ENCODE assay signal across 1 cellular context in the genomic region with DNA sequence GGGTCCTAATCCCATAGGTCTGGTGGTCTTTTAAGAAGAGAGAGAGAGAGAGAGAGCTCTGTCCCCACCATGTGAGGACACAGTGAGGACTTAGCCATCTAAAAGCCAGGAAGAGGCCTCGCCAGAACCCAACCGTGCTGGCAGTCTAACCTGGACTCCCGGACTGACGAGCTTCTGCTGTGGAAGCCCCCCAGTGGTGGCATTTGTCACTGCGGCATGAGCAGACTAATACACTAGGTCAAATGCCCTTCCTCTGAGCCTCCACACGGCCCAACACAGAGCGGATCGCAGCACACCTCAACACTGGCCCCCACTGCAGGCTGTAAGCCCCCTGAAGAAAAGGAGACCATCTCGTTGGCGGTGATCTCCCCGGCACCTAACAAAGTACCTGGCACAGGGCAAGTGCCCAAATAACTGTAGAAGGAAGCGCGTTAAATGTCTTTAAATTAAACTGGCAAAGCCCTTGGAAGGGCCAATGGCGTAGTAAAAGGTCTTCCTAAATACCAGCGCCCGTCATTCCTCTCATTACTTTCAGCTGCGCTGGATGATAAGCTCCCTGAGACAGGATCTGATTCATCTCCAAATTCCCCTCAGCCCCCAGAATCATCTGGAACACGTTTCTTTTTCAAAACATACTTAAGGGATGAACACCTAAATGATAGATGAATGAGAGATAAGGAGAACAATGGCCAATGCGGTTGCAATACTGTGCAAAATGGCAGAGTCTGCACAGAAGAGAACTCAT.
TF ChIP-seq lines count a peak whose summit lies in the region.

No MANE protein-coding gene starts in this region.

TF ChIP-seq in HepG2, 621 proteins besides CTCF, POLR2A, EP300 and RAD21 (continued from another document and continues in another):
- TF ChIP-seq, protein P1, sequence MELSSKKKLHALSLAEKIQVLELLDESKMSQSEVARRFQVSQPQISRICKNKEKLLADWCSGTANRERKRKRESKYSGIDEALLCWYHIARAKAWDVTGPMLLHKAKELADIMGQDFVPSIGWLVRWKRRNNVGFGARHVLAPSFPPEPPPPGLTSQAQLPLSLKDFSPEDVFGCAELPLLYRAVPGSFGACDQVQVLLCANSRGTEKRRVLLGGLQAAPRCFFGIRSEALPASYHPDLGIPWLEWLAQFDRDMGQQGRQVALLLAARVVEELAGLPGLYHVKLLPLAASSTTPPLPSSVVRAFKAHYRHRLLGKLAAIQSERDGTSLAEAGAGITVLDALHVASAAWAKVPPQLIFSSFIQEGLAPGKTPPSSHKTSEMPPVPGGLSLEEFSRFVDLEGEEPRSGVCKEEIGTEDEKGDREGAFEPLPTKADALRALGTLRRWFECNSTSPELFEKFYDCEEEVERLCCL (CRISPR knock-in tag; IDR thresholded peaks at IDR 0.05; ENCODE audit: borderline replicate concordance) = no peak
- TF ChIP-seq ZNF782 (CRISPR knock-in tag; IDR thresholded peaks at IDR 0.05; ENCODE audit: borderline replicate concordance) (no peak), ZNF607 (CRISPR knock-in tag; IDR thresholded peaks at IDR 0.05; ENCODE audit: borderline replicate concordance) (no peak), ZNF143 (CRISPR knock-in tag; IDR thresholded peaks at IDR 0.05) (no peak), MEIS2 (CRISPR knock-in tag; IDR thresholded peaks at IDR 0.05) (no peak), SAP130 (CRISPR knock-in tag; IDR thresholded peaks at IDR 0.05; ENCODE audit: low read depth) (no peak), STAG1 (CRISPR knock-in tag; IDR thresholded peaks at IDR 0.05) (peak; percentile 77), ELF4 (CRISPR knock-in tag; IDR thresholded peaks at IDR 0.05; ENCODE audit: borderline replicate concordance) (no peak), JARID2 (CRISPR knock-in tag; IDR thresholded peaks at IDR 0.05; ENCODE audit: insufficient replicate concordance) (no peak), RBAK (CRISPR knock-in tag; IDR thresholded peaks at IDR 0.05) (peak; percentile 93), ZMYM2 (CRISPR knock-in tag; IDR thresholded peaks at IDR 0.05) (no peak), XBP1 (CRISPR knock-in tag; IDR thresholded peaks at IDR 0.05) (no peak), ZNF232 (CRISPR knock-in tag; IDR thresholded peaks at IDR 0.05; ENCODE audit: borderline replicate concordance) (no peak), SALL1 (CRISPR knock-in tag; IDR thresholded peaks at IDR 0.05) (peak; percentile 49), PRPF4 (IDR thresholded peaks at IDR 0.05; ENCODE audit: low read depth, low read length, poor library complexity, severe bottlenecking) (no peak), LCORL (IDR thresholded peaks at IDR 0.05) (no peak), LCORL (CRISPR knock-in tag; IDR thresholded peaks at IDR 0.05) (no peak), ZNF501 (CRISPR knock-in tag; IDR thresholded peaks at IDR 0.05) (peak; percentile 60; the same call in 1 of the 2 replicates), CCAR2 (optimal IDR thresholded peaks at IDR 0.05; ENCODE audit: low read depth, low read length) (no peak), ZNF230 (CRISPR knock-in tag; IDR thresholded peaks at IDR 0.05) (no peak), KDM2A (CRISPR knock-in tag; IDR thresholded peaks at IDR 0.05; ENCODE audit: borderline replicate concordance, low read depth) (no peak; the same call in 1 of the 2 replicates), NAIF1 (CRISPR knock-in tag; IDR thresholded peaks at IDR 0.05; ENCODE audit: borderline replicate concordance) (no peak), HMG20B (CRISPR knock-in tag; conservative IDR thresholded peaks at IDR 0.05) (no peak), ZNF777 (CRISPR knock-in tag; IDR thresholded peaks at IDR 0.05) (no peak), ZNF343 (CRISPR knock-in tag; IDR thresholded peaks at IDR 0.05) (no peak), ZNF773 (CRISPR knock-in tag; IDR thresholded peaks at IDR 0.05; ENCODE audit: borderline replicate concordance) (no peak), ZNF839 (CRISPR knock-in tag; IDR thresholded peaks at IDR 0.05; ENCODE audit: borderline replicate concordance) (no peak), ZNF678 (CRISPR knock-in tag; IDR thresholded peaks at IDR 0.05) (no peak), KMT2B (CRISPR knock-in tag; IDR thresholded peaks at IDR 0.05) (no peak), BCL6 (CRISPR knock-in tag; IDR thresholded peaks at IDR 0.05) (0 out of 2 replicates have a peak, but pooled peaks have one; percentile 21), PRMT3 (CRISPR knock-in tag; IDR thresholded peaks at IDR 0.05; ENCODE audit: borderline replicate concordance, low read depth) (no peak), SP2 (CRISPR knock-in tag; IDR thresholded peaks at IDR 0.05) (no peak), POLR2AphosphoS2 (IDR thresholded peaks at IDR 0.05; ENCODE audit: low read depth, low read length) (no peak), ZNF546 (CRISPR knock-in tag; conservative IDR thresholded peaks at IDR 0.05) (no peak), HDAC2 (CRISPR knock-in tag; IDR thresholded peaks at IDR 0.05) (no peak), HOXA3 (CRISPR knock-in tag; IDR thresholded peaks at IDR 0.05) (peak; percentile 16; the same call in 1 of the 2 replicates), TBX2 (CRISPR knock-in tag; IDR thresholded peaks at IDR 0.05; ENCODE audit: borderline replicate concordance) (peak; percentile 20; the same call in 1 of the 2 replicates), ZBTB1 (CRISPR knock-in tag; IDR thresholded peaks at IDR 0.05; ENCODE audit: borderline replicate concordance) (no peak), ZSCAN9 (CRISPR knock-in tag; IDR thresholded peaks at IDR 0.05; ENCODE audit: borderline replicate concordance) (no peak), PAX8 (CRISPR knock-in tag; IDR thresholded peaks at IDR 0.05; ENCODE audit: borderline replicate concordance) (no peak), ZNF12 (CRISPR knock-in tag; IDR thresholded peaks at IDR 0.05) (peak; percentile 95), TEAD3 (CRISPR knock-in tag; optimal IDR thresholded peaks at IDR 0.05; ENCODE audit: borderline replicate concordance) (peak; percentile 63), ZNF709 (CRISPR knock-in tag; IDR thresholded peaks at IDR 0.05) (no peak), ZNF572 (CRISPR knock-in tag; IDR thresholded peaks at IDR 0.05) (no peak), ZMYM3 (CRISPR knock-in tag; IDR thresholded peaks at IDR 0.05) (no peak)
- TF ChIP-seq, protein P2, sequence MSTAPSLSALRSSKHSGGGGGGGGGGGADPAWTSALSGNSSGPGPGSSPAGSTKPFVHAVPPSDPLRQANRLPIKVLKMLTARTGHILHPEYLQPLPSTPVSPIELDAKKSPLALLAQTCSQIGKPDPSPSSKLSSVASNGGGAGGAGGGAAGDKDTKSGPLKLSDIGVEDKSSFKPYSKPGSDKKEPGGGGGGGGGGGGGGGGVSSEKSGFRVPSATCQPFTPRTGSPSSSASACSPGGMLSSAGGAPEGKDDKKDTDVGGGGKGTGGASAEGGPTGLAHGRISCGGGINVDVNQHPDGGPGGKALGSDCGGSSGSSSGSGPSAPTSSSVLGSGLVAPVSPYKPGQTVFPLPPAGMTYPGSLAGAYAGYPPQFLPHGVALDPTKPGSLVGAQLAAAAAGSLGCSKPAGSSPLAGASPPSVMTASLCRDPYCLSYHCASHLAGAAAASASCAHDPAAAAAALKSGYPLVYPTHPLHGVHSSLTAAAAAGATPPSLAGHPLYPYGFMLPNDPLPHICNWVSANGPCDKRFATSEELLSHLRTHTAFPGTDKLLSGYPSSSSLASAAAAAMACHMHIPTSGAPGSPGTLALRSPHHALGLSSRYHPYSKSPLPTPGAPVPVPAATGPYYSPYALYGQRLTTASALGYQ (CRISPR knock-in tag; IDR thresholded peaks at IDR 0.05) = no peak
- TF ChIP-seq, protein P3, sequence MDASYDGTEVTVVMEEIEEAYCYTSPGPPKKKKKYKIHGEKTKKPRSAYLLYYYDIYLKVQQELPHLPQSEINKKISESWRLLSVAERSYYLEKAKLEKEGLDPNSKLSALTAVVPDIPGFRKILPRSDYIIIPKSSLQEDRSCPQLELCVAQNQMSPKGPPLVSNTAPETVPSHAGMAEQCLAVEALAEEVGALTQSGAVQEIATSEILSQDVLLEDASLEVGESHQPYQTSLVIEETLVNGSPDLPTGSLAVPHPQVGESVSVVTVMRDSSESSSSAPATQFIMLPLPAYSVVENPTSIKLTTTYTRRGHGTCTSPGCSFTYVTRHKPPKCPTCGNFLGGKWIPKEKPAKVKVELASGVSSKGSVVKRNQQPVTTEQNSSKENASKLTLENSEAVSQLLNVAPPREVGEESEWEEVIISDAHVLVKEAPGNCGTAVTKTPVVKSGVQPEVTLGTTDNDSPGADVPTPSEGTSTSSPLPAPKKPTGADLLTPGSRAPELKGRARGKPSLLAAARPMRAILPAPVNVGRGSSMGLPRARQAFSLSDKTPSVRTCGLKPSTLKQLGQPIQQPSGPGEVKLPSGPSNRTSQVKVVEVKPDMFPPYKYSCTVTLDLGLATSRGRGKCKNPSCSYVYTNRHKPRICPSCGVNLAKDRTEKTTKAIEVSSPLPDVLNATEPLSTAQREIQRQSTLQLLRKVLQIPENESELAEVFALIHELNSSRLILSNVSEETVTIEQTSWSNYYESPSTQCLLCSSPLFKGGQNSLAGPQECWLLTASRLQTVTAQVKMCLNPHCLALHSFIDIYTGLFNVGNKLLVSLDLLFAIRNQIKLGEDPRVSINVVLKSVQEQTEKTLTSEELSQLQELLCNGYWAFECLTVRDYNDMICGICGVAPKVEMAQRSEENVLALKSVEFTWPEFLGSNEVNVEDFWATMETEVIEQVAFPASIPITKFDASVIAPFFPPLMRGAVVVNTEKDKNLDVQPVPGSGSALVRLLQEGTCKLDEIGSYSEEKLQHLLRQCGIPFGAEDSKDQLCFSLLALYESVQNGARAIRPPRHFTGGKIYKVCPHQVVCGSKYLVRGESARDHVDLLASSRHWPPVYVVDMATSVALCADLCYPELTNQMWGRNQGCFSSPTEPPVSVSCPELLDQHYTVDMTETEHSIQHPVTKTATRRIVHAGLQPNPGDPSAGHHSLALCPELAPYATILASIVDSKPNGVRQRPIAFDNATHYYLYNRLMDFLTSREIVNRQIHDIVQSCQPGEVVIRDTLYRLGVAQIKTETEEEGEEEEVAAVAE (CRISPR knock-in tag; IDR thresholded peaks at IDR 0.05; ENCODE audit: borderline replicate concordance) = no peak
- TF ChIP-seq, protein P4, sequence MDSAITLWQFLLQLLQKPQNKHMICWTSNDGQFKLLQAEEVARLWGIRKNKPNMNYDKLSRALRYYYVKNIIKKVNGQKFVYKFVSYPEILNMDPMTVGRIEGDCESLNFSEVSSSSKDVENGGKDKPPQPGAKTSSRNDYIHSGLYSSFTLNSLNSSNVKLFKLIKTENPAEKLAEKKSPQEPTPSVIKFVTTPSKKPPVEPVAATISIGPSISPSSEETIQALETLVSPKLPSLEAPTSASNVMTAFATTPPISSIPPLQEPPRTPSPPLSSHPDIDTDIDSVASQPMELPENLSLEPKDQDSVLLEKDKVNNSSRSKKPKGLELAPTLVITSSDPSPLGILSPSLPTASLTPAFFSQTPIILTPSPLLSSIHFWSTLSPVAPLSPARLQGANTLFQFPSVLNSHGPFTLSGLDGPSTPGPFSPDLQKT (CRISPR knock-in tag; IDR thresholded peaks at IDR 0.05; ENCODE audit: borderline replicate concordance) = no peak
- TF ChIP-seq, protein P5, sequence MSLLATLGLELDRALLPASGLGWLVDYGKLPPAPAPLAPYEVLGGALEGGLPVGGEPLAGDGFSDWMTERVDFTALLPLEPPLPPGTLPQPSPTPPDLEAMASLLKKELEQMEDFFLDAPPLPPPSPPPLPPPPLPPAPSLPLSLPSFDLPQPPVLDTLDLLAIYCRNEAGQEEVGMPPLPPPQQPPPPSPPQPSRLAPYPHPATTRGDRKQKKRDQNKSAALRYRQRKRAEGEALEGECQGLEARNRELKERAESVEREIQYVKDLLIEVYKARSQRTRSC (CRISPR knock-in tag; IDR thresholded peaks at IDR 0.05; ENCODE audit: low read depth) = no peak
- TF ChIP-seq, protein P6, sequence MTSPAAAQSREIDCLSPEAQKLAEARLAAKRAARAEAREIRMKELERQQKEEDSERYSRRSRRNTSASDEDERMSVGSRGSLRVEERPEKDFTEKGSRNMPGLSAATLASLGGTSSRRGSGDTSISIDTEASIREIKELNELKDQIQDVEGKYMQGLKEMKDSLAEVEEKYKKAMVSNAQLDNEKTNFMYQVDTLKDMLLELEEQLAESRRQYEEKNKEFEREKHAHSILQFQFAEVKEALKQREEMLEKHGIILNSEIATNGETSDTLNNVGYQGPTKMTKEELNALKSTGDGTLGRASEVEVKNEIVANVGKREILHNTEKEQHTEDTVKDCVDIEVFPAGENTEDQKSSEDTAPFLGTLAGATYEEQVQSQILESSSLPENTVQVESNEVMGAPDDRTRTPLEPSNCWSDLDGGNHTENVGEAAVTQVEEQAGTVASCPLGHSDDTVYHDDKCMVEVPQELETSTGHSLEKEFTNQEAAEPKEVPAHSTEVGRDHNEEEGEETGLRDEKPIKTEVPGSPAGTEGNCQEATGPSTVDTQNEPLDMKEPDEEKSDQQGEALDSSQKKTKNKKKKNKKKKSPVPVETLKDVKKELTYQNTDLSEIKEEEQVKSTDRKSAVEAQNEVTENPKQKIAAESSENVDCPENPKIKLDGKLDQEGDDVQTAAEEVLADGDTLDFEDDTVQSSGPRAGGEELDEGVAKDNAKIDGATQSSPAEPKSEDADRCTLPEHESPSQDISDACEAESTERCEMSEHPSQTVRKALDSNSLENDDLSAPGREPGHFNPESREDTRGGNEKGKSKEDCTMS (CRISPR knock-in tag; conservative IDR thresholded peaks at IDR 0.05) = no peak
- TF ChIP-seq, protein P7, sequence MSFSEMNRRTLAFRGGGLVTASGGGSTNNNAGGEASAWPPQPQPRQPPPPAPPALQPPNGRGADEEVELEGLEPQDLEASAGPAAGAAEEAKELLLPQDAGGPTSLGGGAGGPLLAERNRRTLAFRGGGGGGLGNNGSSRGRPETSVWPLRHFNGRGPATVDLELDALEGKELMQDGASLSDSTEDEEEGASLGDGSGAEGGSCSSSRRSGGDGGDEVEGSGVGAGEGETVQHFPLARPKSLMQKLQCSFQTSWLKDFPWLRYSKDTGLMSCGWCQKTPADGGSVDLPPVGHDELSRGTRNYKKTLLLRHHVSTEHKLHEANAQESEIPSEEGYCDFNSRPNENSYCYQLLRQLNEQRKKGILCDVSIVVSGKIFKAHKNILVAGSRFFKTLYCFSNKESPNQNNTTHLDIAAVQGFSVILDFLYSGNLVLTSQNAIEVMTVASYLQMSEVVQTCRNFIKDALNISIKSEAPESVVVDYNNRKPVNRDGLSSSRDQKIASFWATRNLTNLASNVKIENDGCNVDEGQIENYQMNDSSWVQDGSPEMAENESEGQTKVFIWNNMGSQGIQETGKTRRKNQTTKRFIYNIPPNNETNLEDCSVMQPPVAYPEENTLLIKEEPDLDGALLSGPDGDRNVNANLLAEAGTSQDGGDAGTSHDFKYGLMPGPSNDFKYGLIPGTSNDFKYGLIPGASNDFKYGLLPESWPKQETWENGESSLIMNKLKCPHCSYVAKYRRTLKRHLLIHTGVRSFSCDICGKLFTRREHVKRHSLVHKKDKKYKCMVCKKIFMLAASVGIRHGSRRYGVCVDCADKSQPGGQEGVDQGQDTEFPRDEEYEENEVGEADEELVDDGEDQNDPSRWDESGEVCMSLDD (CRISPR knock-in tag; IDR thresholded peaks at IDR 0.05; ENCODE audit: borderline replicate concordance) = no peak
- TF ChIP-seq, protein P8, sequence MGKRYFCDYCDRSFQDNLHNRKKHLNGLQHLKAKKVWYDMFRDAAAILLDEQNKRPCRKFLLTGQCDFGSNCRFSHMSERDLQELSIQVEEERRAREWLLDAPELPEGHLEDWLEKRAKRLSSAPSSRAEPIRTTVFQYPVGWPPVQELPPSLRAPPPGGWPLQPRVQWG (CRISPR knock-in tag; IDR thresholded peaks at IDR 0.05; ENCODE audit: borderline replicate concordance, low read depth) = no peak
